ENCODE assay signal across 1 cellular context in the genomic region with DNA sequence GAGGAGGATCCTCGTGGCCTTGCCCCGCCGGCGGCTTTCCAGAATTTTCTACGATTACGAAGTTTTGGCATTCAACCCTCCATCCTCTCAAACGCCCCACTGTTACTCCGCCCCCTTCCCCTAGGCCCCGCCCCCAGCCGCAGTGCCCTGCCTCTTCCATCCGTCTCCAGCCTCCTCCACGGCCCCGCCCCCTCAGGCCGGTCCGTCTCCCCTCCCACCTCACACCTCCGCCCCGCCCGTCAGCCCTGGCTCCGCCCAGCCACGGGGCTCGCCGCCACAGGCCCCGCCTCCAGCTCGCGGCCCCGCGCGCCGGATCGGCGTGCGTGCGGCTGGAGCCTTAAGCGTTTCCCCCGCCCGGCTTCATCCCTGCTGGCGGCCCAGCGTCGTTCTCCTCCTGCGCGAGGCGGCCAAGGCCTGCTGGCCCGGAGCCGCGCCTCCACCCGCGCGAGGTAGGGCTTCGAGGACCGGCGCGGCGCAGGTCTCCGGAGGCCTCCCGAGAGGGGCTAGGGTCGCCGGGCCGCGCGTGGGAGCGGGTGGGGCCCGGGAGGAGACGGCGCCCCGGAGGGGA.
TF ChIP-seq lines count a peak whose summit lies in the region.

A gene with protein sequence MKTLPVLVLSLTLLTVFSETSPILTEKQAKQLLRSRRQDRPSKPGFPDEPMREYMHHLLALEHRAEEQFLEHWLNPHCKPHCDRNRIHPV (minus strand): TSS at position 109 of the 568 bp plus-strand sequence. CDS start 18,110 bp downstream, outside the sequence.
A gene (plus strand): TSS at position 340 of the 568 bp plus-strand sequence. CDS start 645 bp downstream, outside the sequence.

TF ChIP-seq in HepG2, 621 proteins besides CTCF, POLR2A, EP300 and RAD21 (continued from another document and continues in another):
- TF ChIP-seq ZNF614 (CRISPR knock-in tag; IDR thresholded peaks at IDR 0.05; ENCODE audit: borderline replicate concordance): no peak
- TF ChIP-seq, protein P1, sequence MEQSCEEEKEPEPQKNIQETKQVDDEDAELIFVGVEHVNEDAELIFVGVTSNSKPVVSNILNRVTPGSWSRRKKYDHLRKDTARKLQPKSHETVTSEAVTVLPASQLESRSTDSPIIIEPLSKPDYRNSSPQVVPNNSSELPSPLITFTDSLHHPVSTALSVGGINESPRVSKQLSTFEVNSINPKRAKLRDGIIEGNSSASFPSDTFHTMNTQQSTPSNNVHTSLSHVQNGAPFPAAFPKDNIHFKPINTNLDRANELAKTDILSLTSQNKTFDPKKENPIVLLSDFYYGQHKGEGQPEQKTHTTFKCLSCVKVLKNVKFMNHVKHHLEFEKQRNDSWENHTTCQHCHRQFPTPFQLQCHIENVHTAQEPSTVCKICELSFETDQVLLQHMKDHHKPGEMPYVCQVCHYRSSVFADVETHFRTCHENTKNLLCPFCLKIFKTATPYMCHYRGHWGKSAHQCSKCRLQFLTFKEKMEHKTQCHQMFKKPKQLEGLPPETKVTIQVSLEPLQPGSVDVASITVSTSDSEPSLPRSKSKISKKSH (CRISPR knock-in tag; IDR thresholded peaks at IDR 0.05; ENCODE audit: borderline replicate concordance): no peak
- 0 out of 2 replicates have a peak, but pooled peaks have one; percentile 2 for TF ChIP-seq ZNF232 (CRISPR knock-in tag; IDR thresholded peaks at IDR 0.05; ENCODE audit: borderline replicate concordance)
- TF ChIP-seq, protein P2, sequence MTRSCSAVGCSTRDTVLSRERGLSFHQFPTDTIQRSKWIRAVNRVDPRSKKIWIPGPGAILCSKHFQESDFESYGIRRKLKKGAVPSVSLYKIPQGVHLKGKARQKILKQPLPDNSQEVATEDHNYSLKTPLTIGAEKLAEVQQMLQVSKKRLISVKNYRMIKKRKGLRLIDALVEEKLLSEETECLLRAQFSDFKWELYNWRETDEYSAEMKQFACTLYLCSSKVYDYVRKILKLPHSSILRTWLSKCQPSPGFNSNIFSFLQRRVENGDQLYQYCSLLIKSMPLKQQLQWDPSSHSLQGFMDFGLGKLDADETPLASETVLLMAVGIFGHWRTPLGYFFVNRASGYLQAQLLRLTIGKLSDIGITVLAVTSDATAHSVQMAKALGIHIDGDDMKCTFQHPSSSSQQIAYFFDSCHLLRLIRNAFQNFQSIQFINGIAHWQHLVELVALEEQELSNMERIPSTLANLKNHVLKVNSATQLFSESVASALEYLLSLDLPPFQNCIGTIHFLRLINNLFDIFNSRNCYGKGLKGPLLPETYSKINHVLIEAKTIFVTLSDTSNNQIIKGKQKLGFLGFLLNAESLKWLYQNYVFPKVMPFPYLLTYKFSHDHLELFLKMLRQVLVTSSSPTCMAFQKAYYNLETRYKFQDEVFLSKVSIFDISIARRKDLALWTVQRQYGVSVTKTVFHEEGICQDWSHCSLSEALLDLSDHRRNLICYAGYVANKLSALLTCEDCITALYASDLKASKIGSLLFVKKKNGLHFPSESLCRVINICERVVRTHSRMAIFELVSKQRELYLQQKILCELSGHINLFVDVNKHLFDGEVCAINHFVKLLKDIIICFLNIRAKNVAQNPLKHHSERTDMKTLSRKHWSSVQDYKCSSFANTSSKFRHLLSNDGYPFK (CRISPR knock-in tag; IDR thresholded peaks at IDR 0.05; ENCODE audit: borderline replicate concordance): no peak
- TF ChIP-seq, protein P3, sequence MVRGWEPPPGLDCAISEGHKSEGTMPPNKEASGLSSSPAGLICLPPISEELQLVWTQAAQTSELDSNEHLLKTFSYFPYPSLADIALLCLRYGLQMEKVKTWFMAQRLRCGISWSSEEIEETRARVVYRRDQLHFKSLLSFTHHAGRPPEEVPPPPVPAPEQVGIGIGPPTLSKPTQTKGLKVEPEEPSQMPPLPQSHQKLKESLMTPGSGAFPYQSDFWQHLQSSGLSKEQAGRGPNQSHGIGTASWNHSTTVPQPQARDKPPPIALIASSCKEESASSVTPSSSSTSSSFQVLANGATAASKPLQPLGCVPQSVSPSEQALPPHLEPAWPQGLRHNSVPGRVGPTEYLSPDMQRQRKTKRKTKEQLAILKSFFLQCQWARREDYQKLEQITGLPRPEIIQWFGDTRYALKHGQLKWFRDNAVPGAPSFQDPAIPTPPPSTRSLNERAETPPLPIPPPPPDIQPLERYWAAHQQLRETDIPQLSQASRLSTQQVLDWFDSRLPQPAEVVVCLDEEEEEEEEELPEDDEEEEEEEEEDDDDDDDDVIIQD (CRISPR knock-in tag; IDR thresholded peaks at IDR 0.05; ENCODE audit: low read depth): no peak
- TF ChIP-seq, protein P4, sequence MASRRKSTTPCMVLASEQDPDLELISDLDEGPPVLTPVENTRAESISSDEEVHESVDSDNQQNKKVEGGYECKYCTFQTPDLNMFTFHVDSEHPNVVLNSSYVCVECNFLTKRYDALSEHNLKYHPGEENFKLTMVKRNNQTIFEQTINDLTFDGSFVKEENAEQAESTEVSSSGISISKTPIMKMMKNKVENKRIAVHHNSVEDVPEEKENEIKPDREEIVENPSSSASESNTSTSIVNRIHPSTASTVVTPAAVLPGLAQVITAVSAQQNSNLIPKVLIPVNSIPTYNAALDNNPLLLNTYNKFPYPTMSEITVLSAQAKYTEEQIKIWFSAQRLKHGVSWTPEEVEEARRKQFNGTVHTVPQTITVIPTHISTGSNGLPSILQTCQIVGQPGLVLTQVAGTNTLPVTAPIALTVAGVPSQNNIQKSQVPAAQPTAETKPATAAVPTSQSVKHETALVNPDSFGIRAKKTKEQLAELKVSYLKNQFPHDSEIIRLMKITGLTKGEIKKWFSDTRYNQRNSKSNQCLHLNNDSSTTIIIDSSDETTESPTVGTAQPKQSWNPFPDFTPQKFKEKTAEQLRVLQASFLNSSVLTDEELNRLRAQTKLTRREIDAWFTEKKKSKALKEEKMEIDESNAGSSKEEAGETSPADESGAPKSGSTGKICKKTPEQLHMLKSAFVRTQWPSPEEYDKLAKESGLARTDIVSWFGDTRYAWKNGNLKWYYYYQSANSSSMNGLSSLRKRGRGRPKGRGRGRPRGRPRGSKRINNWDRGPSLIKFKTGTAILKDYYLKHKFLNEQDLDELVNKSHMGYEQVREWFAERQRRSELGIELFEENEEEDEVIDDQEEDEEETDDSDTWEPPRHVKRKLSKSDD (CRISPR knock-in tag; IDR thresholded peaks at IDR 0.05; ENCODE audit: low read depth): peak; percentile 87; the same call in 1 of the 2 replicates
- no peak for TF ChIP-seq ATF7 (IDR thresholded peaks at IDR 0.05)
- no peak for TF ChIP-seq ATF7 (CRISPR knock-in tag; IDR thresholded peaks at IDR 0.05)
- TF ChIP-seq ZMYM3 (CRISPR knock-in tag; IDR thresholded peaks at IDR 0.05): no peak
- TF ChIP-seq, protein P5, sequence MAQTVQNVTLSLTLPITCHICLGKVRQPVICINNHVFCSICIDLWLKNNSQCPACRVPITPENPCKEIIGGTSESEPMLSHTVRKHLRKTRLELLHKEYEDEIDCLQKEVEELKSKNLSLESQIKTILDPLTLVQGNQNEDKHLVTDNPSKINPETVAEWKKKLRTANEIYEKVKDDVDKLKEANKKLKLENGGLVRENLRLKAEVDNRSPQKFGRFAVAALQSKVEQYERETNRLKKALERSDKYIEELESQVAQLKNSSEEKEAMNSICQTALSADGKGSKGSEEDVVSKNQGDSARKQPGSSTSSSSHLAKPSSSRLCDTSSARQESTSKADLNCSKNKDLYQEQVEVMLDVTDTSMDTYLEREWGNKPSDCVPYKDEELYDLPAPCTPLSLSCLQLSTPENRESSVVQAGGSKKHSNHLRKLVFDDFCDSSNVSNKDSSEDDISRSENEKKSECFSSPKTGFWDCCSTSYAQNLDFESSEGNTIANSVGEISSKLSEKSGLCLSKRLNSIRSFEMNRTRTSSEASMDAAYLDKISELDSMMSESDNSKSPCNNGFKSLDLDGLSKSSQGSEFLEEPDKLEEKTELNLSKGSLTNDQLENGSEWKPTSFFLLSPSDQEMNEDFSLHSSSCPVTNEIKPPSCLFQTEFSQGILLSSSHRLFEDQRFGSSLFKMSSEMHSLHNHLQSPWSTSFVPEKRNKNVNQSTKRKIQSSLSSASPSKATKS (CRISPR knock-in tag; IDR thresholded peaks at IDR 0.05): no peak
- no peak for TF ChIP-seq PCBP1 (IDR thresholded peaks at IDR 0.05; ENCODE audit: borderline replicate concordance, low read depth, low read length)
- TF ChIP-seq NCOA1 (CRISPR knock-in tag; IDR thresholded peaks at IDR 0.05): no peak
- no peak for TF ChIP-seq ZNF644 (CRISPR knock-in tag; IDR thresholded peaks at IDR 0.05; ENCODE audit: low read depth)
- TF ChIP-seq RFXANK (CRISPR knock-in tag; IDR thresholded peaks at IDR 0.05): no peak
- TF ChIP-seq ONECUT2 (CRISPR knock-in tag; IDR thresholded peaks at IDR 0.05): no peak
- no peak; the same call in none of the 2 replicates for TF ChIP-seq ZNF235 (CRISPR knock-in tag; IDR thresholded peaks at IDR 0.05; ENCODE audit: borderline replicate concordance)
- TF ChIP-seq ZKSCAN1 (IDR thresholded peaks at IDR 0.05; ENCODE audit: low read length): no peak
- TF ChIP-seq, protein P6, sequence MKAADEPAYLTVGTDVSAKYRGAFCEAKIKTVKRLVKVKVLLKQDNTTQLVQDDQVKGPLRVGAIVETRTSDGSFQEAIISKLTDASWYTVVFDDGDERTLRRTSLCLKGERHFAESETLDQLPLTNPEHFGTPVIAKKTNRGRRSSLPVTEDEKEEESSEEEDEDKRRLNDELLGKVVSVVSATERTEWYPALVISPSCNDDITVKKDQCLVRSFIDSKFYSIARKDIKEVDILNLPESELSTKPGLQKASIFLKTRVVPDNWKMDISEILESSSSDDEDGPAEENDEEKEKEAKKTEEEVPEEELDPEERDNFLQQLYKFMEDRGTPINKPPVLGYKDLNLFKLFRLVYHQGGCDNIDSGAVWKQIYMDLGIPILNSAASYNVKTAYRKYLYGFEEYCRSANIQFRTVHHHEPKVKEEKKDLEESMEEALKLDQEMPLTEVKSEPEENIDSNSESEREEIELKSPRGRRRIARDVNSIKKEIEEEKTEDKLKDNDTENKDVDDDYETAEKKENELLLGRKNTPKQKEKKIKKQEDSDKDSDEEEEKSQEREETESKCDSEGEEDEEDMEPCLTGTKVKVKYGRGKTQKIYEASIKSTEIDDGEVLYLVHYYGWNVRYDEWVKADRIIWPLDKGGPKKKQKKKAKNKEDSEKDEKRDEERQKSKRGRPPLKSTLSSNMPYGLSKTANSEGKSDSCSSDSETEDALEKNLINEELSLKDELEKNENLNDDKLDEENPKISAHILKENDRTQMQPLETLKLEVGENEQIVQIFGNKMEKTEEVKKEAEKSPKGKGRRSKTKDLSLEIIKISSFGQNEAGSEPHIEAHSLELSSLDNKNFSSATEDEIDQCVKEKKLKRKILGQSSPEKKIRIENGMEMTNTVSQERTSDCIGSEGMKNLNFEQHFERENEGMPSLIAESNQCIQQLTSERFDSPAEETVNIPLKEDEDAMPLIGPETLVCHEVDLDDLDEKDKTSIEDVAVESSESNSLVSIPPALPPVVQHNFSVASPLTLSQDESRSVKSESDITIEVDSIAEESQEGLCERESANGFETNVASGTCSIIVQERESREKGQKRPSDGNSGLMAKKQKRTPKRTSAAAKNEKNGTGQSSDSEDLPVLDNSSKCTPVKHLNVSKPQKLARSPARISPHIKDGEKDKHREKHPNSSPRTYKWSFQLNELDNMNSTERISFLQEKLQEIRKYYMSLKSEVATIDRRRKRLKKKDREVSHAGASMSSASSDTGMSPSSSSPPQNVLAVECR (CRISPR knock-in tag; IDR thresholded peaks at IDR 0.05; ENCODE audit: borderline replicate concordance): peak; percentile 82
- no peak for TF ChIP-seq PRPF4 (IDR thresholded peaks at IDR 0.05; ENCODE audit: low read depth, low read length, poor library complexity, severe bottlenecking)
- TF ChIP-seq MED13 (CRISPR knock-in tag; IDR thresholded peaks at IDR 0.05): no peak; the same call in 1 of the 2 replicates
- TF ChIP-seq, protein P7, sequence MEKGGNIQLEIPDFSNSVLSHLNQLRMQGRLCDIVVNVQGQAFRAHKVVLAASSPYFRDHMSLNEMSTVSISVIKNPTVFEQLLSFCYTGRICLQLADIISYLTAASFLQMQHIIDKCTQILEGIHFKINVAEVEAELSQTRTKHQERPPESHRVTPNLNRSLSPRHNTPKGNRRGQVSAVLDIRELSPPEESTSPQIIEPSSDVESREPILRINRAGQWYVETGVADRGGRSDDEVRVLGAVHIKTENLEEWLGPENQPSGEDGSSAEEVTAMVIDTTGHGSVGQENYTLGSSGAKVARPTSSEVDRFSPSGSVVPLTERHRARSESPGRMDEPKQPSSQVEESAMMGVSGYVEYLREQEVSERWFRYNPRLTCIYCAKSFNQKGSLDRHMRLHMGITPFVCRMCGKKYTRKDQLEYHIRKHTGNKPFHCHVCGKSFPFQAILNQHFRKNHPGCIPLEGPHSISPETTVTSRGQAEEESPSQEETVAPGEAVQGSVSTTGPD (CRISPR knock-in tag; IDR thresholded peaks at IDR 0.05): no peak
- TF ChIP-seq MAF1 (CRISPR knock-in tag; IDR thresholded peaks at IDR 0.05; ENCODE audit: borderline replicate concordance): no peak; the same call in 1 of the 2 replicates
- TF ChIP-seq, protein P8, sequence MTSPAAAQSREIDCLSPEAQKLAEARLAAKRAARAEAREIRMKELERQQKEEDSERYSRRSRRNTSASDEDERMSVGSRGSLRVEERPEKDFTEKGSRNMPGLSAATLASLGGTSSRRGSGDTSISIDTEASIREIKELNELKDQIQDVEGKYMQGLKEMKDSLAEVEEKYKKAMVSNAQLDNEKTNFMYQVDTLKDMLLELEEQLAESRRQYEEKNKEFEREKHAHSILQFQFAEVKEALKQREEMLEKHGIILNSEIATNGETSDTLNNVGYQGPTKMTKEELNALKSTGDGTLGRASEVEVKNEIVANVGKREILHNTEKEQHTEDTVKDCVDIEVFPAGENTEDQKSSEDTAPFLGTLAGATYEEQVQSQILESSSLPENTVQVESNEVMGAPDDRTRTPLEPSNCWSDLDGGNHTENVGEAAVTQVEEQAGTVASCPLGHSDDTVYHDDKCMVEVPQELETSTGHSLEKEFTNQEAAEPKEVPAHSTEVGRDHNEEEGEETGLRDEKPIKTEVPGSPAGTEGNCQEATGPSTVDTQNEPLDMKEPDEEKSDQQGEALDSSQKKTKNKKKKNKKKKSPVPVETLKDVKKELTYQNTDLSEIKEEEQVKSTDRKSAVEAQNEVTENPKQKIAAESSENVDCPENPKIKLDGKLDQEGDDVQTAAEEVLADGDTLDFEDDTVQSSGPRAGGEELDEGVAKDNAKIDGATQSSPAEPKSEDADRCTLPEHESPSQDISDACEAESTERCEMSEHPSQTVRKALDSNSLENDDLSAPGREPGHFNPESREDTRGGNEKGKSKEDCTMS (CRISPR knock-in tag; conservative IDR thresholded peaks at IDR 0.05): no peak
- TF ChIP-seq, protein P9, sequence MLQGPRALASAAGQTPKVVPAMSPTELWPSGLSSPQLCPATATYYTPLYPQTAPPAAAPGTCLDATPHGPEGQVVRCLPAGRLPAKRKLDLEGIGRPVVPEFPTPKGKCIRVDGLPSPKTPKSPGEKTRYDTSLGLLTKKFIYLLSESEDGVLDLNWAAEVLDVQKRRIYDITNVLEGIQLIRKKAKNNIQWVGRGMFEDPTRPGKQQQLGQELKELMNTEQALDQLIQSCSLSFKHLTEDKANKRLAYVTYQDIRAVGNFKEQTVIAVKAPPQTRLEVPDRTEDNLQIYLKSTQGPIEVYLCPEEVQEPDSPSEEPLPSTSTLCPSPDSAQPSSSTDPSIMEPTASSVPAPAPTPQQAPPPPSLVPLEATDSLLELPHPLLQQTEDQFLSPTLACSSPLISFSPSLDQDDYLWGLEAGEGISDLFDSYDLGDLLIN (CRISPR knock-in tag; IDR thresholded peaks at IDR 0.05; ENCODE audit: borderline replicate concordance): peak; percentile 74; the same call in 1 of the 2 replicates
- TF ChIP-seq ZNF550 (CRISPR knock-in tag; IDR thresholded peaks at IDR 0.05; ENCODE audit: borderline replicate concordance): no peak; the same call in 1 of the 2 replicates
- no peak for TF ChIP-seq RARA (CRISPR knock-in tag; IDR thresholded peaks at IDR 0.05)
- no peak for TF ChIP-seq BRD4 (CRISPR knock-in tag; IDR thresholded peaks at IDR 0.05)
- TF ChIP-seq PCBP2 (optimal IDR thresholded peaks at IDR 0.05; ENCODE audit: low read depth, low read length, poor library complexity, severe bottlenecking): no peak
- no peak for TF ChIP-seq CREM (IDR thresholded peaks at IDR 0.05)
- TF ChIP-seq CREM (CRISPR knock-in tag; IDR thresholded peaks at IDR 0.05): no peak
- TF ChIP-seq SOX6 (IDR thresholded peaks at IDR 0.05): no peak
- no peak for TF ChIP-seq SOX6 (CRISPR knock-in tag; IDR thresholded peaks at IDR 0.05)
- TF ChIP-seq MTA1 (CRISPR knock-in tag; IDR thresholded peaks at IDR 0.05; ENCODE audit: borderline replicate concordance): no peak; the same call in 1 of the 2 replicates
